In the genomic region with DNA sequence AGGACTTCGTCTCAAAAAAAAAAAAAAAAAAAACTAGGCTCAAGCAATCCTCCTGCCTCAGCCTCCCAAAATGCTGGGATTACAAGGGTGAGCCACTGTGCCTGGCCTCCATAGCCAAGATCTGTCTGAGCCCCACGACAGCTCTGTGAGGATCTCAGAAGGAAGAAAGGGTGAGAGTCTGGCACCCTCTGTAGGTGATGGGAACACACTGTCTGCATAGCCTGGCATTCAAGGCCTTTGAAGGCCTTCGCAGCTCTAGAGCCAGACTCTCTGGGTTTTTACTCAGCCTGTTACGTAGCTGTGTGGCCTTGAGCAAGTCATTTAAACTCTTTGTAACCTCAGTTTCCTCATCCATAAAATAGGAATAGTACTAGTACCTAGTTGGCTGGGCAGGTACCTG, we compare ENCODE assay signal across 9 cellular contexts. TPM values are rescaled to one million over a fixed set of nuclear protein-coding genes. Genes with fewer than 3 reads are reported as not detected.
DNase-seq lines count a peak whose midpoint lies in the region; ATAC-seq, FAIRE-seq and TF ChIP-seq lines count a peak whose summit lies in the region.
"Had no signal": no experiment of that assay in that cellular context is flagged by ENCODE, and none has a peak within 500 bp of the region (broad histone marks: within the 10 kb centered on the region; RNA-seq: fewer than 3 reads in every experiment).

No MANE protein-coding gene starts in this region.

- H4K5ac ChIP-seq in IMR-90 (ENCODE audit: low read depth, low read length) = no peak overlapping the region

- no peak overlapping the region for H3K27ac Mint-ChIP-seq in activated B cell treated with CpG ODN at 0.5 μM for 24 hours
- H3K27ac Mint-ChIP-seq in effector memory CD8-positive, alpha-beta T cell = peak overlapping the region in 1 of 2 donors; percentile 68
- H3K27ac Mint-ChIP-seq: activated naive CD4-positive, alpha-beta T cell treated with anti-CD3 and anti-CD28 coated beads, Interleukin-2, amount 50 U/mL, for 24 hours had no signal

- no peak overlapping the region for H3K14ac ChIP-seq in IMR-90 (replicated peaks; ENCODE audit: low read depth, low read length)

- no peak overlapping the region for H3K27ac ChIP-seq in IMR-90 (ENCODE audit: insufficient read depth, low read length)
- no peak overlapping the region for H3K27ac ChIP-seq in prostate gland
- no peak overlapping the region for H3K27ac ChIP-seq in ascending aorta

- H3K4me2 ChIP-seq in IMR-90 (ENCODE audit: low read depth, low read length) = no peak overlapping the region

- no peaks in the 10 kb centered on the region for H3K79me1 ChIP-seq in IMR-90 (ENCODE audit: low read depth in 1 of 2, low read length in 2 of 2)

- no peaks in the 10 kb centered on the region for H4K20me1 ChIP-seq in IMR-90 (ENCODE audit: insufficient read depth, low read length)

- POLR2A ChIA-PET in IMR-90 (lab: Charles Lee; ENCODE audit: unreplicated experiment) = no interaction called here
- POLR2A ChIA-PET in activated B cell treated with CpG ODN at 0.5 μM for 24 hours (lab: Charles Lee) = interaction anchor here (0.6 to 1.1 kb wide), 4 partner anchors 57 to 245 kb away, joined by 3 to 6 read pairs (median 4); no protein-coding TSS in a partner anchor

- H2BK120ac ChIP-seq in IMR-90 (ENCODE audit: low read depth, low read length) = no peak overlapping the region

- peak; percentile 68 for TF ChIP-seq RAD21 in IMR-90 (IDR thresholded peaks at IDR 0.05; ENCODE audit: low read length)

- H2BK5ac ChIP-seq in IMR-90 (ENCODE audit: low read depth, low read length, poor library complexity, severe bottlenecking) = no peak overlapping the region

- H3K9me3 Mint-ChIP-seq in activated B cell treated with CpG ODN at 0.5 μM for 24 hours = no peaks in the 10 kb centered on the region
- no peaks in the 10 kb centered on the region for H3K9me3 Mint-ChIP-seq in effector memory CD8-positive, alpha-beta T cell
- H3K9me3 Mint-ChIP-seq: activated naive CD4-positive, alpha-beta T cell treated with anti-CD3 and anti-CD28 coated beads, Interleukin-2, amount 50 U/mL, for 24 hours had no signal

- no peak overlapping the region for H4K91ac ChIP-seq in IMR-90 (ENCODE audit: insufficient read depth, low read depth, low read length)

- no peak overlapping the region for H2AFZ ChIP-seq in IMR-90 (replicated peaks; ENCODE audit: low read length, poor library complexity)

- H2BK15ac ChIP-seq in IMR-90 (ENCODE audit: low read depth, low read length) = no peak overlapping the region

- H3K27me3 Mint-ChIP-seq in activated B cell treated with CpG ODN at 0.5 μM for 24 hours = no peaks in the 10 kb centered on the region
- H3K27me3 Mint-ChIP-seq in effector memory CD8-positive, alpha-beta T cell = no peaks in the 10 kb centered on the region
- H3K27me3 Mint-ChIP-seq: activated naive CD4-positive, alpha-beta T cell treated with anti-CD3 and anti-CD28 coated beads, Interleukin-2, amount 50 U/mL, for 24 hours had no signal

- no peak overlapping the region for H3K18ac ChIP-seq in IMR-90 (ENCODE audit: low read depth, low read length)

- dilution Hi-C loops in IMR-90 (cut with HindIII; ENCODE audit: low sequenced_read_pairs, unreplicated experiment) = no loop called here

- H3K4me1 ChIP-seq in IMR-90 (ENCODE audit: control insufficient read depth, insufficient read depth, low read length) (no peaks in the 10 kb centered on the region), prostate gland (replicated peaks) (no peaks in the 10 kb centered on the region), ascending aorta (no peaks in the 10 kb centered on the region)

- H3K27me3 ChIP-seq in GM06990 (replicated peaks; ENCODE audit: control insufficient read depth, insufficient read depth, low read length) = no peaks in the 10 kb centered on the region
- no peaks in the 10 kb centered on the region for H3K27me3 ChIP-seq in IMR-90 (ENCODE audit: control insufficient read depth, insufficient read depth, low read length)
- H3K27me3 ChIP-seq in prostate gland (replicated peaks; ENCODE audit: insufficient read depth) = no peaks in the 10 kb centered on the region
- no peaks in the 10 kb centered on the region for H3K27me3 ChIP-seq in ascending aorta

- FAIRE-seq in GM12892 (lab: Jason Lieb, UNC) = no peak

- H3K4me1 Mint-ChIP-seq in activated B cell treated with CpG ODN at 0.5 μM for 24 hours = peaks cover 2% of the 10 kb centered on the region
- no peaks in the 10 kb centered on the region for H3K4me1 Mint-ChIP-seq in effector memory CD8-positive, alpha-beta T cell (ENCODE audit: low read depth in 2 of 2)

- H3K9me1 ChIP-seq in IMR-90 (ENCODE audit: insufficient read depth, low read length) = no peaks in the 10 kb centered on the region

- H3K4ac ChIP-seq in IMR-90 (ENCODE audit: low read depth, low read length) = no peak overlapping the region

- H3K4me3 ChIP-seq in GM06990 (replicated peaks; ENCODE audit: low read depth, low read length) (no peak overlapping the region), IMR-90 (ENCODE audit: insufficient read depth, low read depth, low read length) (no peak overlapping the region), prostate gland (no peak overlapping the region), ascending aorta (no peak overlapping the region)

- TF ChIP-seq POLR2A in IMR-90 (IDR thresholded peaks at IDR 0.05; ENCODE audit: low read depth, low read length) = no peak
- TF ChIP-seq POLR2A in prostate gland (IDR thresholded peaks at IDR 0.05) = no peak
- TF ChIP-seq POLR2A in GM12892 (IDR thresholded peaks at IDR 0.05; ENCODE audit: low read depth, low read length) = no peak

- WGBS in IMR-90 (ENCODE audit: extremely low coverage in 2 of 2, insufficient read length in 1 of 2), 2 experiments = no CpG with 5 or more reads among the region's 4 CpGs
- 70% methylated on average over 4 of the region's 4 CpGs for WGBS in prostate gland

- H2AK9ac ChIP-seq in IMR-90 (replicated peaks; ENCODE audit: low read depth, low read length, poor library complexity) = no peak overlapping the region

- in situ Hi-C loops in IMR-90 (cut with MboI; ENCODE audit: low sequenced_read_pairs) = no loop called here

- no TSS peak for BruUV-seq in IMR-90 (replicated peaks; lab: Mats Ljungman, UMichigan)

- H3K36me3 ChIP-seq in GM06990 (ENCODE audit: control insufficient read depth, insufficient read depth, low read length) (no peaks in the 10 kb centered on the region), IMR-90 (ENCODE audit: control insufficient read depth, insufficient read depth, low read length) (no peaks in the 10 kb centered on the region), prostate gland (no peaks in the 10 kb centered on the region), ascending aorta (no peaks in the 10 kb centered on the region)

- H3K56ac ChIP-seq in IMR-90 (ENCODE audit: extremely low read depth, insufficient read depth, low read length) = no peak overlapping the region

- intact Hi-C loops in IMR-90 (cut with micrococcal nuclease) (loop anchor here (10.0 kb wide), 1 partner anchor 433 kb away; no protein-coding TSS in a partner anchor), activated B cell treated with CpG ODN at 0.5 μM for 24 hours (cut with micrococcal nuclease) (loop anchor here (1.0 kb wide), 3 partner anchors 77 to 148 kb away; no protein-coding TSS in a partner anchor), prostate gland (cut with DNase I) (no loop called here), ascending aorta (cut with DNase I) (loop anchor here (10.0 kb wide), 1 partner anchor 317 kb away; the partner anchor contains the start of gene NUPR1)

- DNase-seq in GM06990 (ENCODE audit: extremely low read depth, insufficient read length) (peak; percentile 18), IMR-90 (peak; percentile 52), activated B cell treated with CpG ODN at 0.5 μM for 24 hours (no peak), prostate gland (ENCODE audit: low spot score) (peak; percentile 19), ascending aorta (ENCODE audit: low spot score in 2 of 2) (no peak), GM12892 (ENCODE audit: insufficient read length) (no peak)
- DNase-seq in effector memory CD8-positive, alpha-beta T cell = peak; percentile 62 to 64 (median 63)

- H3K9ac ChIP-seq in IMR-90 (ENCODE audit: low read depth, low read length) = no peak overlapping the region

- CTCF ChIA-PET in IMR-90 (lab: Yijun Ruan, JAX) = interaction anchor here (0.7 to 1.1 kb wide), 5 partner anchors 9 to 147 kb away, joined by 3 to 5 read pairs (median 3); no protein-coding TSS in a partner anchor
- CTCF ChIA-PET in activated B cell treated with CpG ODN at 0.5 μM for 24 hours (lab: Charles Lee) = interaction anchor here (0.7 to 4.3 kb wide), 14 partner anchors 25 to 578 kb away, joined by 3 to 45 read pairs (median 6); no protein-coding TSS in a partner anchor

- no peak overlapping the region for H4K8ac ChIP-seq in IMR-90 (ENCODE audit: low read depth in 2 of 2, low read length in 2 of 2)

- H3K23ac ChIP-seq in IMR-90 (ENCODE audit: low read depth, low read length) = no peak overlapping the region

- H2BK20ac ChIP-seq in IMR-90 (ENCODE audit: low read depth, low read length) = no peak overlapping the region

- H3K9me3 ChIP-seq in IMR-90 (ENCODE audit: control insufficient read depth, insufficient read depth, low read length) (no peaks in the 10 kb centered on the region), prostate gland (no peaks in the 10 kb centered on the region), ascending aorta (no peaks in the 10 kb centered on the region)

- TF ChIP-seq CTCF in GM06990 (IDR thresholded peaks at IDR 0.05; ENCODE audit: insufficient read depth, low read length, poor library complexity, severe bottlenecking) = peak; percentile 79
- TF ChIP-seq CTCF in IMR-90 (conservative IDR thresholded peaks at IDR 0.05; ENCODE audit: low read depth, low read length) = peak; percentile 57
- no peak for TF ChIP-seq CTCF in activated B cell treated with CpG ODN at 0.5 μM for 24 hours (IDR thresholded peaks at IDR 0.05)
- TF ChIP-seq CTCF in prostate gland (IDR thresholded peaks at IDR 0.05) = peak in 3 of 4 experiments; percentile 19 to 37 (median 31)
- TF ChIP-seq CTCF in ascending aorta (IDR thresholded peaks at IDR 0.05) = no peak

- H3K36me3 Mint-ChIP-seq in activated B cell treated with CpG ODN at 0.5 μM for 24 hours (ENCODE audit: low read depth) = no peaks in the 10 kb centered on the region
- H3K36me3 Mint-ChIP-seq in effector memory CD8-positive, alpha-beta T cell (ENCODE audit: insufficient read depth) = peaks cover 1% of the 10 kb centered on the region
- H3K36me3 Mint-ChIP-seq: activated naive CD4-positive, alpha-beta T cell treated with anti-CD3 and anti-CD28 coated beads, Interleukin-2, amount 50 U/mL, for 24 hours had no signal

- ATAC-seq in IMR-90 (ENCODE audit: low read depth) (peak; percentile 91), activated B cell treated with CpG ODN at 0.5 μM for 24 hours (ENCODE audit: low read depth) (peak; percentile 99), HG03342 (IDR thresholded peaks at IDR 0.05; ENCODE audit: unreplicated experiment) (no peak)
- ATAC-seq in effector memory CD8-positive, alpha-beta T cell (replicated peaks) = peak; percentile 100

- no peak overlapping the region for H3K4me3 Mint-ChIP-seq in activated B cell treated with CpG ODN at 0.5 μM for 24 hours
- H3K4me3 Mint-ChIP-seq in effector memory CD8-positive, alpha-beta T cell = no peak overlapping the region
- H3K4me3 Mint-ChIP-seq: activated naive CD4-positive, alpha-beta T cell treated with anti-CD3 and anti-CD28 coated beads, Interleukin-2, amount 50 U/mL, for 24 hours had no signal

- no peak overlapping the region for H2AK5ac ChIP-seq in IMR-90 (ENCODE audit: low read depth, low read length)

RNA-seq across cellular contexts. Expression of gene XPO6, which starts 6.3 kb away (rescaled TPM):
- total RNA-seq in IMR-90 (2012; rRNA removed) = 103 and 108 TPM in 2 replicates
- 184 and 202 TPM in 2 replicates for polyA plus RNA-seq in IMR-90 (2012; rRNA removed)
- 213 and 433 TPM in 2 replicates for polyA plus RNA-seq in IMR-90 (2012; cell fraction: cytosol; rRNA removed)
- 272 and 467 TPM in 2 replicates for polyA plus RNA-seq in IMR-90 (2012; cell fraction: nucleus; rRNA removed; ENCODE audit: low replicate concordance)
- 212 and 236 TPM in 2 replicates for total RNA-seq in activated B cell treated with CpG ODN at 0.5 μM for 24 hours
- 100 to 1,000 TPM in 1 of 2 donors, 10 to 100 TPM in 1; 51.1 to 145 TPM for total RNA-seq in prostate gland
- total RNA-seq in ascending aorta = 180 TPM
- 87.5 TPM for polyA plus RNA-seq in GM12892 (2012; ENCODE audit: missing spikeins)

Comparison
In these comparisons a context has a peak if more than half of its experiments do, and no peak if none do; other contexts are left out.
1. DNase-seq: peak in GM06990 (single experiment), IMR-90 (single experiment), effector memory CD8-positive, alpha-beta T cell (3 of 3) and prostate gland (single experiment); none in activated B cell treated with CpG ODN at 0.5 μM for 24 hours (single experiment), ascending aorta (0 of 2) and GM12892 (single experiment).
2. CTCF ChIP-seq: peak in GM06990 (single experiment), IMR-90 (single experiment) and prostate gland (3 of 4); none in activated B cell treated with CpG ODN at 0.5 μM for 24 hours (single experiment) and ascending aorta (0 of 3).